Comparison of ENCODE assay signal across 8 cellular contexts in the genomic region with DNA sequence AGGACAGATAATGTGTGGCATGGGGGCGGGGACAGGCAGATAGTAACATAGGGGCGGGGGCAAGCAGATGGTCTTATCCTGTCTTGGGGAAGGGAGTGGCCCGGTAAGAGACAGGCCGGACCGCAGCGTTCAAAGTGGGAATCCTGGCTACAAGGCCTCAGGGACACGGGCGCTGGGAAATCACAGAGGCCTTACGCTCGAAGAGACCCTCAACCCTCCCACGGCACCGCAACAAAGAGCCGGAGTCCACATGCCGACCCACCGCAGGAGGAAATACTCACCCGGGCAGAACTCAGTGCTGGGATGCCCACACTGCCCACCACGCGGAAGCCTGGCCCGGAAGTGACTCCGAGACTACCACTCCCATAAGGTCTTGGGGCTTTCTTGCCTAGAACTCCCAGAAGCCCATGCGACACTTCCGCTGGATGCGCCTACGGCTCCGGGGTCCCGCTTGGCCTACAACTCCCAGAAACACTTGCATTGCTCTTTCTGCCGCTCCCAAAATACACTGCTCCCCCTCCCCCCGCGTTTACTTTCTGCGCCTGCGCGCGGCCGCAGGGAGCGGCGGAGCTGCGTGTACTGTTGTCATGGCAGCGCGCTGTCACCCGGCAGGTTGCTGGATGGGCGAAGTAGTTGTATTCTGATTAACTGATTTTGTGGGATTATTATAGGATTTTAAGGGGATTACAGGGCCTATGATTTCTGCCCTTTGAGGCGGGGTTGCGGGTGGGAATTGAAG. TPM values are rescaled to one million over a fixed set of nuclear protein-coding genes. Genes with fewer than 3 reads are reported as not detected.
DNase-seq lines count a peak whose midpoint lies in the region; ATAC-seq lines count a peak whose summit lies in the region.

TSS of gene CTU1 (minus strand) at position 344 of the 739 bp plus-strand sequence. CDS start 3,840 bp downstream, outside the sequence.

- no peaks in the 10 kb centered on the region for H3K27me3 ChIP-seq in BLaER1

- H3K4me1 ChIP-seq in BLaER1 = peaks cover 27% of the 10 kb centered on the region

- intact Hi-C loops in dendritic cell treated with granulocyte-macrophage colony-stimulating factor and Interleukin-4, amounts not matched to agents 40 ng/mL and 50 ng/mL, for 4 days (cut with micrococcal nuclease) = loop anchor here (2.0 kb wide), 2 partner anchors 17 to 29 kb away; partner anchors contain the start of gene SIGLEC9

- peak within 1 kb of the TSS; percentile 88 for H3K27ac Mint-ChIP-seq in dendritic cell treated with granulocyte-macrophage colony-stimulating factor and Interleukin-4, amounts not matched to agents 40 ng/mL and 50 ng/mL, for 4 days

- H4K20me1 ChIP-seq in BLaER1 = peaks cover 26% of the 10 kb centered on the region

- peaks cover 33% of the 10 kb centered on the region for H3K4me1 Mint-ChIP-seq in dendritic cell treated with granulocyte-macrophage colony-stimulating factor and Interleukin-4, amounts not matched to agents 40 ng/mL and 50 ng/mL, for 4 days (ENCODE audit: low read depth)

- DNase-seq in NCI-H69 (lab: John Stamatoyannopoulos, UW) = peak; percentile 99
- peak; percentile 95 to 98 for DNase-seq in activated CD4-positive, alpha-beta T cell treated with anti-CD3 and anti-CD28 coated beads, Interleukin-2, amount 50 U/mL, for 24 hours (ENCODE audit: low read depth in 1 of 2, low spot score in 1 of 2)
- peak; percentile 99 for DNase-seq in left lobe of liver (ENCODE audit: low spot score)
- peak; percentile 98 for DNase-seq in stimulated activated CD4-positive, alpha-beta T cell treated with anti-CD3 and anti-CD28 coated beads, Interleukin-2, amount 100 ng/mL, for 4 hours (ENCODE audit: low read depth)

- no peaks in the 10 kb centered on the region for H3K9me3 ChIP-seq in BLaER1

- ATAC-seq in GM19328 (IDR thresholded peaks at IDR 0.05; ENCODE audit: unreplicated experiment) (peak; percentile 95), HG03520 (IDR thresholded peaks at IDR 0.05; ENCODE audit: unreplicated experiment) (peak; percentile 92), left lobe of liver (peak; percentile 98)

- peak within 1 kb of the TSS; percentile 85 for H3K27ac ChIP-seq in BLaER1

- no peaks in the 10 kb centered on the region for H3K27me3 Mint-ChIP-seq in dendritic cell treated with granulocyte-macrophage colony-stimulating factor and Interleukin-4, amounts not matched to agents 40 ng/mL and 50 ng/mL, for 4 days

- peak within 1 kb of the TSS; percentile 90 for H3K9ac ChIP-seq in BLaER1

- H3K36me3 ChIP-seq in BLaER1 = peaks cover 30% of the 10 kb centered on the region

- H3K36me3 Mint-ChIP-seq in dendritic cell treated with granulocyte-macrophage colony-stimulating factor and Interleukin-4, amounts not matched to agents 40 ng/mL and 50 ng/mL, for 4 days (ENCODE audit: low read depth) = peaks cover 53% of the 10 kb centered on the region

- peak within 1 kb of the TSS; percentile 86 for H3K4me3 ChIP-seq in BLaER1

- H3K4me3 Mint-ChIP-seq in dendritic cell treated with granulocyte-macrophage colony-stimulating factor and Interleukin-4, amounts not matched to agents 40 ng/mL and 50 ng/mL, for 4 days = peak within 1 kb of the TSS; percentile 87

- H3K4me2 ChIP-seq in BLaER1 = peak within 1 kb of the TSS; percentile 92

- H3K9me3 Mint-ChIP-seq in dendritic cell treated with granulocyte-macrophage colony-stimulating factor and Interleukin-4, amounts not matched to agents 40 ng/mL and 50 ng/mL, for 4 days = no peaks in the 10 kb centered on the region

RNA-seq across cellular contexts. Expression of gene CTU1, which starts in this region (rescaled TPM):
- 4.4 TPM for total RNA-seq in left lobe of liver

Comparison
In these comparisons a context has a peak if more than half of its experiments do, and no peak if none do; other contexts are left out.
1. Peak in every context shown above with its lines: DNase-seq, ATAC-seq, H3K4me3 ChIP-seq and H3K27ac ChIP-seq.